In the genomic region with DNA sequence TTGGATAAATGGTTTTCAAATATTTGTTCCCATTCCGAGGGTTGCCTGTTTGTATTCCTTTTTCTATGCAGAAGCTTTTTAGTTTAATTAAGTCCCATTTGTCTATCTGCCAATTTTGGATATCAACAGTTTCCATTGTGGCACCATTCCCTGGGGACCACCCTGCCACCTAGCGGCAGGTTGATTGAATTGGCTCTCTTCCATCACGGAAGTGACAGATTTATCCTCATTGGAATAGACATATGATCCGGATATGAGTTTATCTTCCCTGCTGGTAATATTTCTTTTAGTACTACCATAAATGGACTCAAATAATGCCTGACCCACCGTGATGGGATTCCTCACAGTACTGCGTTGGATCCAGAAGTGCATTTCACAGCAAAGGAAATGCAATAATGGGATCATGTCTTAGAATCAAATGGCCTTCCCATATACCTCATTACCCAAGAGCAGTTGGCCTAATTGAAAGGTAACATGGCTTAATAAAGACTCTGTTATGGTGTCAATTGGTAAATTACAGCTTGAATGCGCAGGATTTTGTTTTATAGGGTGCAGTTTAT, we compare ENCODE assay signal across 9 cellular contexts.
DNase-seq lines count a peak whose midpoint lies in the region; ATAC-seq and TF ChIP-seq lines count a peak whose summit lies in the region.
"Had no signal": no experiment of that assay in that cellular context is flagged by ENCODE, and none has a peak within 500 bp of the region (broad histone marks: within the 10 kb centered on the region; RNA-seq: fewer than 3 reads in every experiment).

No MANE protein-coding gene starts in this region.

- ATAC-seq in HG03095 (IDR thresholded peaks at IDR 0.05; ENCODE audit: unreplicated experiment) = no peak

- in situ Hi-C loops in KBM-7 (cut with MboI; ENCODE audit: low pct_unique_long_range_greater_than_20kb, low sequenced_read_pairs) = no loop called here

- no peak overlapping the region for H3K27ac Mint-ChIP-seq in type B pancreatic cell
- H3K27ac Mint-ChIP-seq: CD4-positive, CD25-positive, alpha-beta regulatory T cell had no signal

- TF ChIP-seq CTCF in type B pancreatic cell (conservative IDR thresholded peaks at IDR 0.05) = peak; percentile 88

- H3K4me3 Mint-ChIP-seq in type B pancreatic cell = no peak overlapping the region
- H3K4me3 Mint-ChIP-seq: CD4-positive, CD25-positive, alpha-beta regulatory T cell had no signal

- no peaks in the 10 kb centered on the region for H3K36me3 Mint-ChIP-seq in type B pancreatic cell
- H3K36me3 Mint-ChIP-seq: CD4-positive, CD25-positive, alpha-beta regulatory T cell had no signal

- no peaks in the 10 kb centered on the region for H3K4me1 Mint-ChIP-seq in type B pancreatic cell (ENCODE audit: unreplicated experiment)
- H3K4me1 Mint-ChIP-seq: CD4-positive, CD25-positive, alpha-beta regulatory T cell had no signal

- H3K27me3 Mint-ChIP-seq in type B pancreatic cell = no peaks in the 10 kb centered on the region
- H3K27me3 Mint-ChIP-seq: CD4-positive, CD25-positive, alpha-beta regulatory T cell had no signal

- DNase-seq in NOMO-1 (lab: John Stamatoyannopoulos, UW; ENCODE audit: unreplicated experiment in 2 of 2) (peak; percentile 0 to 25), NOMO-1 treated with dmso at 0.1 percent for 144 hours (lab: John Stamatoyannopoulos, UW; ENCODE audit: unreplicated experiment) (no peak), KBM-7 (peak; percentile 28), RPMI7951 (ENCODE audit: low read depth) (peak; percentile 33), globus pallidus (ENCODE audit: low spot score) (peak; percentile 44), type B pancreatic cell (ENCODE audit: extremely low spot score, unreplicated experiment) (no peak), A172 (ENCODE audit: low spot score) (no peak)

- H3K9me3 Mint-ChIP-seq in type B pancreatic cell = peaks cover 7% of the 10 kb centered on the region

Comparison
In these comparisons a context has a peak if more than half of its experiments do, and no peak if none do; other contexts are left out.
1. DNase-seq: peak in NOMO-1 (2 of 2), KBM-7 (single experiment), RPMI7951 (single experiment) and globus pallidus (single experiment); none in NOMO-1 treated with dmso at 0.1 percent for 144 hours (single experiment), type B pancreatic cell (single experiment) and A172 (single experiment).